In the genomic region with DNA sequence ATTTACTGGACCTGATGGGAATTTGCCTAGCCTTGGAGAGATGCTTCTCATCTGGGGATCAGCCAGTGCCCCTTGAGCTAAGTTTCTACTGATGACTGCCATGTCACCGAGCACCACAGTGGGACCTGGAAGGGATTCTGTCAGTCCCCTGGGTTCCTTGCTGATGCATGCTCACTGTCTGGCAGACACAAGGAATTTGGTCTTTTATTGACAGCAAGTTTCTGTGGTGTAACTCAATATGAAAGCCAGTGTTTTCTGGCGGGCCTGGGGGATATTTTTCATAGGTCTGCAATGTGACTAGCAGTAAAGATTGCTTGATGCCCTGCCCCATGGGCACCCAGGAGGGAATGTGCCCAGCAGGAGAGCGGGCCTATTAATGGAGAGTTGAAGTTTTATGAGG, we compare ENCODE assay signal across 1 cellular context.
TF ChIP-seq lines count a peak whose summit lies in the region.

No MANE protein-coding gene starts in this region.

TF ChIP-seq in HepG2, 621 proteins besides CTCF, POLR2A, EP300 and RAD21:
- TF ChIP-seq, protein P1, sequence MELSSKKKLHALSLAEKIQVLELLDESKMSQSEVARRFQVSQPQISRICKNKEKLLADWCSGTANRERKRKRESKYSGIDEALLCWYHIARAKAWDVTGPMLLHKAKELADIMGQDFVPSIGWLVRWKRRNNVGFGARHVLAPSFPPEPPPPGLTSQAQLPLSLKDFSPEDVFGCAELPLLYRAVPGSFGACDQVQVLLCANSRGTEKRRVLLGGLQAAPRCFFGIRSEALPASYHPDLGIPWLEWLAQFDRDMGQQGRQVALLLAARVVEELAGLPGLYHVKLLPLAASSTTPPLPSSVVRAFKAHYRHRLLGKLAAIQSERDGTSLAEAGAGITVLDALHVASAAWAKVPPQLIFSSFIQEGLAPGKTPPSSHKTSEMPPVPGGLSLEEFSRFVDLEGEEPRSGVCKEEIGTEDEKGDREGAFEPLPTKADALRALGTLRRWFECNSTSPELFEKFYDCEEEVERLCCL (CRISPR knock-in tag; IDR thresholded peaks at IDR 0.05; ENCODE audit: borderline replicate concordance), result no peak
- TF ChIP-seq POLR2AphosphoS2 (IDR thresholded peaks at IDR 0.05; ENCODE audit: low read depth, low read length) (no peak), ZNF264 (CRISPR knock-in tag; IDR thresholded peaks at IDR 0.05) (no peak), KDM4B (CRISPR knock-in tag; IDR thresholded peaks at IDR 0.05) (no peak), RBFOX2 (IDR thresholded peaks at IDR 0.05; ENCODE audit: low read depth, low read length) (no peak), REPIN1 (CRISPR knock-in tag; IDR thresholded peaks at IDR 0.05; ENCODE audit: borderline replicate concordance, low read depth) (no peak), JARID2 (CRISPR knock-in tag; IDR thresholded peaks at IDR 0.05; ENCODE audit: insufficient replicate concordance) (no peak), ZNF768 (CRISPR knock-in tag; IDR thresholded peaks at IDR 0.05) (no peak), HOXA9 (CRISPR knock-in tag; IDR thresholded peaks at IDR 0.05; ENCODE audit: borderline replicate concordance) (no peak), ZNF510 (CRISPR knock-in tag; IDR thresholded peaks at IDR 0.05; ENCODE audit: low read depth) (no peak), ZNF224 (CRISPR knock-in tag; IDR thresholded peaks at IDR 0.05) (no peak), ZNF501 (CRISPR knock-in tag; IDR thresholded peaks at IDR 0.05) (no peak), ZNF850 (CRISPR knock-in tag; conservative IDR thresholded peaks at IDR 0.05) (no peak), HMGA1 (CRISPR knock-in tag; conservative IDR thresholded peaks at IDR 0.05) (no peak)
- TF ChIP-seq, protein P2, sequence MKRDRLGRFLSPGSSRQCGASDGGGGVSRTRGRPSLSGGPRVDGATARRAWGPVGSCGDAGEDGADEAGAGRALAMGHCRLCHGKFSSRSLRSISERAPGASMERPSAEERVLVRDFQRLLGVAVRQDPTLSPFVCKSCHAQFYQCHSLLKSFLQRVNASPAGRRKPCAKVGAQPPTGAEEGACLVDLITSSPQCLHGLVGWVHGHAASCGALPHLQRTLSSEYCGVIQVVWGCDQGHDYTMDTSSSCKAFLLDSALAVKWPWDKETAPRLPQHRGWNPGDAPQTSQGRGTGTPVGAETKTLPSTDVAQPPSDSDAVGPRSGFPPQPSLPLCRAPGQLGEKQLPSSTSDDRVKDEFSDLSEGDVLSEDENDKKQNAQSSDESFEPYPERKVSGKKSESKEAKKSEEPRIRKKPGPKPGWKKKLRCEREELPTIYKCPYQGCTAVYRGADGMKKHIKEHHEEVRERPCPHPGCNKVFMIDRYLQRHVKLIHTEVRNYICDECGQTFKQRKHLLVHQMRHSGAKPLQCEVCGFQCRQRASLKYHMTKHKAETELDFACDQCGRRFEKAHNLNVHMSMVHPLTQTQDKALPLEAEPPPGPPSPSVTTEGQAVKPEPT (CRISPR knock-in tag; IDR thresholded peaks at IDR 0.05; ENCODE audit: low read depth), result no peak
- TF ChIP-seq, protein P3, sequence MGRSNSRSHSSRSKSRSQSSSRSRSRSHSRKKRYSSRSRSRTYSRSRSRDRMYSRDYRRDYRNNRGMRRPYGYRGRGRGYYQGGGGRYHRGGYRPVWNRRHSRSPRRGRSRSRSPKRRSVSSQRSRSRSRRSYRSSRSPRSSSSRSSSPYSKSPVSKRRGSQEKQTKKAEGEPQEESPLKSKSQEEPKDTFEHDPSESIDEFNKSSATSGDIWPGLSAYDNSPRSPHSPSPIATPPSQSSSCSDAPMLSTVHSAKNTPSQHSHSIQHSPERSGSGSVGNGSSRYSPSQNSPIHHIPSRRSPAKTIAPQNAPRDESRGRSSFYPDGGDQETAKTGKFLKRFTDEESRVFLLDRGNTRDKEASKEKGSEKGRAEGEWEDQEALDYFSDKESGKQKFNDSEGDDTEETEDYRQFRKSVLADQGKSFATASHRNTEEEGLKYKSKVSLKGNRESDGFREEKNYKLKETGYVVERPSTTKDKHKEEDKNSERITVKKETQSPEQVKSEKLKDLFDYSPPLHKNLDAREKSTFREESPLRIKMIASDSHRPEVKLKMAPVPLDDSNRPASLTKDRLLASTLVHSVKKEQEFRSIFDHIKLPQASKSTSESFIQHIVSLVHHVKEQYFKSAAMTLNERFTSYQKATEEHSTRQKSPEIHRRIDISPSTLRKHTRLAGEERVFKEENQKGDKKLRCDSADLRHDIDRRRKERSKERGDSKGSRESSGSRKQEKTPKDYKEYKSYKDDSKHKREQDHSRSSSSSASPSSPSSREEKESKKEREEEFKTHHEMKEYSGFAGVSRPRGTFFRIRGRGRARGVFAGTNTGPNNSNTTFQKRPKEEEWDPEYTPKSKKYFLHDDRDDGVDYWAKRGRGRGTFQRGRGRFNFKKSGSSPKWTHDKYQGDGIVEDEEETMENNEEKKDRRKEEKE (IDR thresholded peaks at IDR 0.05), result no peak
- TF ChIP-seq, protein P4, sequence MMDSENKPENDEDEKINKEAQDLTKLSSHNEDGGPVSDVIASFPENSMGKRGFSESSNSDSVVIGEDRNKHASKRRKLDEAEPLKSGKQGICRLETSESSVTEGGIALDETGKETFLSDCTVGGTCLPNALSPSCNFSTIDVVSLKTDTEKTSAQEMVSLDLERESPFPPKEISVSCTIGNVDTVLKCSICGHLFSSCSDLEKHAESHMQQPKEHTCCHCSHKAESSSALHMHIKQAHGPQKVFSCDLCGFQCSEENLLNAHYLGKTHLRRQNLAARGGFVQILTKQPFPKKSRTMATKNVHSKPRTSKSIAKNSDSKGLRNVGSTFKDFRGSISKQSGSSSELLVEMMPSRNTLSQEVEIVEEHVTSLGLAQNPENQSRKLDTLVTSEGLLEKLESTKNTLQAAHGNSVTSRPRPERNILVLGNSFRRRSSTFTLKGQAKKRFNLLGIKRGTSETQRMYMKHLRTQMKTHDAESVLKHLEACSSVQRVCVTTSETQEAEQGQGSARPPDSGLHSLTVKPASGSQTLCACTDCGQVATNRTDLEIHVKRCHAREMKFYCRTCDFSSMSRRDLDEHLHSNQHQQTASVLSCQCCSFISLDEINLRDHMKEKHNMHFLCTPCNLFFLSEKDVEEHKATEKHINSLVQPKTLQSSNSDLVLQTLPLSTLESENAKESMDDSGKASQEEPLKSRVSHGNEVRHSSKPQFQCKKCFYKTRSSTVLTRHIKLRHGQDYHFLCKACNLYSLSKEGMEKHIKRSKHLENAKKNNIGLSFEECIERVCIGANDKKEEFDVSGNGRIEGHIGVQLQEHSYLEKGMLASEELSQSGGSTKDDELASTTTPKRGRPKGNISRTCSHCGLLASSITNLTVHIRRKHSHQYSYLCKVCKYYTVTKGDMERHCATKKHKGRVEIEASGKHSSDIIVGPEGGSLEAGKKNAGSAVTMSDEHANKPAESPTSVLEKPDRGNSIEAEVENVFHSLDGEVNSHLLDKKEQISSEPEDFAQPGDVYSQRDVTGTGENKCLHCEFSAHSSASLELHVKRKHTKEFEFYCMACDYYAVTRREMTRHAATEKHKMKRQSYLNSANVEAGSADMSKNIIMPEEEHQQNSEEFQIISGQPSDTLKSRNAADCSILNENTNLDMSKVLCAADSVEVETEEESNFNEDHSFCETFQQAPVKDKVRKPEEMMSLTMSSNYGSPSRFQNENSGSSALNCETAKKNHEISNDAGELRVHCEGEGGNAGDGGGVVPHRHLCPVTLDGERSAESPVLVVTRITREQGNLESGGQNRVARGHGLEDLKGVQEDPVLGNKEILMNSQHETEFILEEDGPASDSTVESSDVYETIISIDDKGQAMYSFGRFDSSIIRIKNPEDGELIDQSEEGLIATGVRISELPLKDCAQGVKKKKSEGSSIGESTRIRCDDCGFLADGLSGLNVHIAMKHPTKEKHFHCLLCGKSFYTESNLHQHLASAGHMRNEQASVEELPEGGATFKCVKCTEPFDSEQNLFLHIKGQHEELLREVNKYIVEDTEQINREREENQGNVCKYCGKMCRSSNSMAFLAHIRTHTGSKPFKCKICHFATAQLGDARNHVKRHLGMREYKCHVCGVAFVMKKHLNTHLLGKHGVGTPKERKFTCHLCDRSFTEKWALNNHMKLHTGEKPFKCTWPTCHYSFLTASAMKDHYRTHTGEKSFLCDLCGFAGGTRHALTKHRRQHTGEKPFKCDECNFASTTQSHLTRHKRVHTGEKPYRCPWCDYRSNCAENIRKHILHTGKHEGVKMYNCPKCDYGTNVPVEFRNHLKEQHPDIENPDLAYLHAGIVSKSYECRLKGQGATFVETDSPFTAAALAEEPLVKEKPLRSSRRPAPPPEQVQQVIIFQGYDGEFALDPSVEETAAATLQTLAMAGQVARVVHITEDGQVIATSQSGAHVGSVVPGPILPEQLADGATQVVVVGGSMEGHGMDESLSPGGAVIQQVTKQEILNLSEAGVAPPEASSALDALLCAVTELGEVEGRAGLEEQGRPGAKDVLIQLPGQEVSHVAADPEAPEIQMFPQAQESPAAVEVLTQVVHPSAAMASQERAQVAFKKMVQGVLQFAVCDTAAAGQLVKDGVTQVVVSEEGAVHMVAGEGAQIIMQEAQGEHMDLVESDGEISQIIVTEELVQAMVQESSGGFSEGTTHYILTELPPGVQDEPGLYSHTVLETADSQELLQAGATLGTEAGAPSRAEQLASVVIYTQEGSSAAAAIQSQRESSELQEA (CRISPR knock-in tag; IDR thresholded peaks at IDR 0.05; ENCODE audit: not compliant biosample characterization), result no peak
- TF ChIP-seq, protein P5, sequence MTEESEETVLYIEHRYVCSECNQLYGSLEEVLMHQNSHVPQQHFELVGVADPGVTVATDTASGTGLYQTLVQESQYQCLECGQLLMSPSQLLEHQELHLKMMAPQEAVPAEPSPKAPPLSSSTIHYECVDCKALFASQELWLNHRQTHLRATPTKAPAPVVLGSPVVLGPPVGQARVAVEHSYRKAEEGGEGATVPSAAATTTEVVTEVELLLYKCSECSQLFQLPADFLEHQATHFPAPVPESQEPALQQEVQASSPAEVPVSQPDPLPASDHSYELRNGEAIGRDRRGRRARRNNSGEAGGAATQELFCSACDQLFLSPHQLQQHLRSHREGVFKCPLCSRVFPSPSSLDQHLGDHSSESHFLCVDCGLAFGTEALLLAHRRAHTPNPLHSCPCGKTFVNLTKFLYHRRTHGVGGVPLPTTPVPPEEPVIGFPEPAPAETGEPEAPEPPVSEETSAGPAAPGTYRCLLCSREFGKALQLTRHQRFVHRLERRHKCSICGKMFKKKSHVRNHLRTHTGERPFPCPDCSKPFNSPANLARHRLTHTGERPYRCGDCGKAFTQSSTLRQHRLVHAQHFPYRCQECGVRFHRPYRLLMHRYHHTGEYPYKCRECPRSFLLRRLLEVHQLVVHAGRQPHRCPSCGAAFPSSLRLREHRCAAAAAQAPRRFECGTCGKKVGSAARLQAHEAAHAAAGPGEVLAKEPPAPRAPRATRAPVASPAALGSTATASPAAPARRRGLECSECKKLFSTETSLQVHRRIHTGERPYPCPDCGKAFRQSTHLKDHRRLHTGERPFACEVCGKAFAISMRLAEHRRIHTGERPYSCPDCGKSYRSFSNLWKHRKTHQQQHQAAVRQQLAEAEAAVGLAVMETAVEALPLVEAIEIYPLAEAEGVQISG (CRISPR knock-in tag; IDR thresholded peaks at IDR 0.05), result no peak
